Comparison of ENCODE assay signal across 11 cellular contexts in genomic region chr13:41603917-41604316, GRCh38.
DNase-seq lines count a peak whose midpoint lies in the region; ATAC-seq and TF ChIP-seq lines count a peak whose summit lies in the region.
"Had no signal": no experiment of that assay in that cellular context is flagged by ENCODE, and none has a peak within 500 bp of the region (broad histone marks: within the 10 kb centered on the region; RNA-seq: fewer than 3 reads in every experiment).

No MANE protein-coding gene starts in this region.

- ATAC-seq in HG03045 (IDR thresholded peaks at IDR 0.05; ENCODE audit: unreplicated experiment) (no peak), GM18520 (IDR thresholded peaks at IDR 0.05; ENCODE audit: unreplicated experiment) (no peak)

- TF ChIP-seq CTCF in NB4 (IDR thresholded peaks at IDR 0.05; ENCODE audit: low read depth, low read length) (no peak), choroid plexus epithelial cell (conservative IDR thresholded peaks at IDR 0.05; ENCODE audit: low read depth, low read length) (no peak)

- H3K4me3 ChIP-seq in NB4 (ENCODE audit: low read depth, low read length) (no peak overlapping the region), choroid plexus epithelial cell (ENCODE audit: low read depth, low read length) (no peak overlapping the region)
- H3K4me3 ChIP-seq: Peyer's patch had no signal

- DNase-seq in activated T-cell treated with anti-CD3 and anti-CD28 coated beads for 24 hours (ENCODE audit: low read depth) (peak; percentile 2), NB4 (ENCODE audit: low read depth) (peak; percentile 10), choroid plexus epithelial cell (ENCODE audit: low read depth) (peak; percentile 75), renal cortical epithelial cell (ENCODE audit: low read depth) (peak; percentile 93), NCI-H2107 (lab: John Stamatoyannopoulos, UW) (no peak)
- DNase-seq in activated T-cell treated with anti-CD3 and anti-CD28 coated beads, Interleukin-2, amount 50 U/mL, for 1 hour: no peak
- DNase-seq: anterior cingulate cortex; stimulated activated CD4-positive, alpha-beta T cell treated with anti-CD3 and anti-CD28 coated beads, Interleukin-12 subunit alpha, Interleukin-12 subunit beta, amount 100 ng/mL, for 4 hours had no signal

- no peak for TF ChIP-seq POLR2A in NB4 (IDR thresholded peaks at IDR 0.05; ENCODE audit: extremely low read depth, insufficient read length)

Comparison
In these comparisons a context has a peak if more than half of its experiments do, and no peak if none do; other contexts are left out.
1. DNase-seq: peak in activated T-cell treated with anti-CD3 and anti-CD28 coated beads for 24 hours (single experiment), NB4 (single experiment), choroid plexus epithelial cell (single experiment) and renal cortical epithelial cell (single experiment); none in activated T-cell treated with anti-CD3 and anti-CD28 coated beads, Interleukin-2, amount 50 U/mL, for 1 hour (single experiment) and NCI-H2107 (single experiment).